ENCODE assay signal across 1 cellular context in genomic region chr17:2849327-2849670, GRCh38.
TF ChIP-seq lines count a peak whose summit lies in the region.

No MANE protein-coding gene starts in this region.

TF ChIP-seq in H1, 55 proteins besides CTCF, POLR2A, EP300 and RAD21:
- TF ChIP-seq E2F6 (IDR thresholded peaks at IDR 0.05) = peak; percentile 49
- TF ChIP-seq SP2 (IDR thresholded peaks at IDR 0.05; ENCODE audit: low read length) = no peak
